Comparison of ENCODE assay signal across 9 cellular contexts in the genomic region with DNA sequence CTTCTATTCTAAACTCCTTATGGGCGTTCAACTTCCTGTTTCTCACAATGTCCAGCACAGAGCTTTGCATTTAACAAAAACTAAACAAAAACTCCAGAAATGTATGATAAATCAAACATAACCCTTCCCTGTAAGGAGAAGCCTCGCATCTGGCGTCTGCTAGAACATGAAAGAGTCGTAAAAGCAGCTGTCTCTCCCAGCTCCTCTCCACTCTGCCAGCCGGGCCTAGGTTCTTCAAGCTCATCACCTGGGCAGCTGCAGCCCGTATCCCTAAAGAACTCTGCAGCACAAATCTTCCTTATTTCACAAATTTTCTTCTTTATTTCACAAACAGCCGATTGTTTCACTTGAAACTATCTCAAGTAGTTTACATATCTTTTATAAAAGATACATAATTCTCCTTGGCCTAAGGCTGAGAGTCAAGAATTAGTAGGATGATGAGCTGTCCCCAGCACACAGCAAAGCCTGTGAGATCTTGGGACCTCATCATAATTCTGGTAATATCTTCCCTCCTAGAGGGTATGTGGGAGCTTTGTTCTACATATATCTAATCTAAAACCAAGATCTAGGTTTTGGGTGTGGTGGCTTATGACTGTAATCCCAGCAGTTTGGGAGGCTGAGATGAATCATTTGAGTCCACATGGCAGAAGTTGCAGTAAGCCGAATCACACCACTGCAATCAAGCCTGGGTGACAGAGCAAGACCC. TPM values are rescaled to one million over a fixed set of nuclear protein-coding genes. Genes with fewer than 3 reads are reported as not detected.
DNase-seq lines count a peak whose midpoint lies in the region; ATAC-seq and TF ChIP-seq lines count a peak whose summit lies in the region.
"Had no signal": no experiment of that assay in that cellular context is flagged by ENCODE, and none has a peak within 500 bp of the region (broad histone marks: within the 10 kb centered on the region; RNA-seq: fewer than 3 reads in every experiment).

No MANE protein-coding gene starts in this region.

- no peak overlapping the region for H3K23ac ChIP-seq in mesenchymal stem cell (ENCODE audit: low read length in 2 of 2)

- H3K27ac ChIP-seq in A673 (ENCODE audit: low read depth, low read length, poor library complexity, severe bottlenecking): peak overlapping the region; percentile 31
- peak overlapping the region; percentile 35 for H3K27ac ChIP-seq in mesenchymal stem cell (ENCODE audit: low read length, poor library complexity, severe bottlenecking)

- H3K14ac ChIP-seq in mesenchymal stem cell (ENCODE audit: low read length in 2 of 2): no peak overlapping the region

- CTCF ChIA-PET in A673 (lab: Charles Lee): interaction anchor here (0.5 kb wide), 1 partner anchor 158 kb away, joined by 6 read pairs; no protein-coding TSS in a partner anchor
- CTCF ChIA-PET in HEK293T (lab: Yijun Ruan, JAX): no interaction called here

- H2BK12ac ChIP-seq in mesenchymal stem cell (ENCODE audit: low read length in 2 of 2): no peak overlapping the region

- peak overlapping the region; percentile 77 for H3K9ac ChIP-seq in mesenchymal stem cell (ENCODE audit: low read length)

- TF ChIP-seq CTCF in A673 (conservative IDR thresholded peaks at IDR 0.05; ENCODE audit: low read depth, low read length): no peak
- no peak for TF ChIP-seq CTCF in progenitor cell of endocrine pancreas (IDR thresholded peaks at IDR 0.05; ENCODE audit: unreplicated experiment)

- no peak overlapping the region for H2AK5ac ChIP-seq in mesenchymal stem cell (ENCODE audit: low read length, severe bottlenecking)

- no peak overlapping the region for H2BK5ac ChIP-seq in mesenchymal stem cell (ENCODE audit: low read depth, low read length, poor library complexity, severe bottlenecking)

- no peak overlapping the region for H2BK15ac ChIP-seq in mesenchymal stem cell (ENCODE audit: low read depth, poor library complexity, severe bottlenecking)

- no peak for ATAC-seq in HG02884 (IDR thresholded peaks at IDR 0.05; ENCODE audit: unreplicated experiment)

- no peak overlapping the region for H3K4ac ChIP-seq in mesenchymal stem cell (ENCODE audit: low read depth in 1 of 2, low read length in 2 of 2)

- H4K8ac ChIP-seq in mesenchymal stem cell (ENCODE audit: low read length): no peak overlapping the region

- H3K79me1 ChIP-seq in mesenchymal stem cell (replicated peaks; ENCODE audit: low read length, poor library complexity, severe bottlenecking): no peaks in the 10 kb centered on the region

- POLR2A ChIA-PET in A673 (lab: Charles Lee; ENCODE audit: low non-redundant PET) (interaction anchor here (0.6 kb wide), 1 partner anchor 144 kb away, joined by 7 read pairs; no protein-coding TSS in a partner anchor), HEK293T (lab: Yijun Ruan, JAX) (interaction anchor here (0.9 kb wide), 1 partner anchor 35 kb away, joined by 7 read pairs; a partner anchor contains a TSS)

- peaks cover 3% of the 10 kb centered on the region for H3K9me3 Mint-ChIP-seq in progenitor cell of endocrine pancreas (ENCODE audit: low read depth)
- H3K9me3 Mint-ChIP-seq: activated B cell treated with CpG ODN at 0.5 μM for 24 hours had no signal

- DNase-seq in A673 (ENCODE audit: low spot score) (no peak), MG63 (peak; percentile 44), amniotic epithelial cell (ENCODE audit: low read depth) (peak; percentile 89), mesenchymal stem cell (peak; percentile 84), ecto neural progenitor cell (ENCODE audit: low spot score) (no peak), progenitor cell of endocrine pancreas (ENCODE audit: low spot score, unreplicated experiment) (no peak), HEK293T (ENCODE audit: extremely low spot score) (no peak)
- DNase-seq: activated B cell treated with CpG ODN at 0.5 μM for 24 hours had no signal

- H3K27me3 Mint-ChIP-seq in progenitor cell of endocrine pancreas: no peaks in the 10 kb centered on the region
- H3K27me3 Mint-ChIP-seq: activated B cell treated with CpG ODN at 0.5 μM for 24 hours had no signal

- no peak overlapping the region for H4K91ac ChIP-seq in mesenchymal stem cell (ENCODE audit: low read length)

- H3K27me3 ChIP-seq in A673 (replicated peaks; ENCODE audit: insufficient read depth, low read depth, low read length, poor library complexity) (no peaks in the 10 kb centered on the region), MG63 (no peaks in the 10 kb centered on the region), mesenchymal stem cell (ENCODE audit: control insufficient read depth in 1 of 2, insufficient read depth in 1 of 2, low read length in 2 of 2) (no peaks in the 10 kb centered on the region)

- H3K27ac Mint-ChIP-seq in progenitor cell of endocrine pancreas: no peak overlapping the region
- H3K27ac Mint-ChIP-seq: activated B cell treated with CpG ODN at 0.5 μM for 24 hours had no signal

- H3K9me3 ChIP-seq in A673 (ENCODE audit: low read depth, low read length, poor library complexity, severe bottlenecking) (no peaks in the 10 kb centered on the region), MG63 (no peaks in the 10 kb centered on the region), mesenchymal stem cell (ENCODE audit: control insufficient read depth, low read length) (no peaks in the 10 kb centered on the region)

- H3K18ac ChIP-seq in mesenchymal stem cell (ENCODE audit: low read depth in 1 of 2, low read length in 2 of 2): peak overlapping the region in 1 of 2 experiments; percentile 57

- H3K36me3 ChIP-seq in A673 (ENCODE audit: insufficient read depth, low read length, poor library complexity, severe bottlenecking): peaks cover 73% of the 10 kb centered on the region
- H3K36me3 ChIP-seq in MG63: peaks cover 81% of the 10 kb centered on the region
- H3K36me3 ChIP-seq in mesenchymal stem cell (ENCODE audit: control insufficient read depth in 1 of 2, insufficient read depth in 2 of 2, low read depth in 1 of 2, low read length in 2 of 2): peaks cover 24 to 77% of the 10 kb centered on the region in 2 experiments

- H3K36me3 Mint-ChIP-seq in progenitor cell of endocrine pancreas (ENCODE audit: insufficient read depth): peaks cover 25% of the 10 kb centered on the region

- no peak overlapping the region for H2AFZ ChIP-seq in mesenchymal stem cell (ENCODE audit: low read depth, low read length)

- H3K4me1 ChIP-seq in A673 (ENCODE audit: insufficient read depth, low read length, poor library complexity, severe bottlenecking): peaks cover 18% of the 10 kb centered on the region
- peaks cover 11% of the 10 kb centered on the region for H3K4me1 ChIP-seq in mesenchymal stem cell (ENCODE audit: control insufficient read depth, insufficient read depth, low read depth, low read length)

- H3K4me3 ChIP-seq in A673 (ENCODE audit: low read depth, low read length, poor library complexity, severe bottlenecking): no peak overlapping the region
- no peak overlapping the region for H3K4me3 ChIP-seq in MG63
- peak overlapping the region in 1 of 2 experiments; percentile 21 for H3K4me3 ChIP-seq in mesenchymal stem cell (ENCODE audit: insufficient read depth in 1 of 2, low read depth in 1 of 2, low read length in 2 of 2)

- H2BK120ac ChIP-seq in mesenchymal stem cell (ENCODE audit: low read depth, low read length): no peak overlapping the region

- BruUV-seq in A673 (replicated peaks; lab: Mats Ljungman, UMichigan): no TSS peak

- H3K4me2 ChIP-seq in mesenchymal stem cell (ENCODE audit: low read length, poor library complexity, severe bottlenecking): no peak overlapping the region

- intact Hi-C loops in A673 (cut with micrococcal nuclease; ENCODE audit: unreplicated experiment): no loop called here

- WGBS in mesenchymal stem cell: 40% methylated on average over 6 of the region's 8 CpGs

- H3K4me1 Mint-ChIP-seq in progenitor cell of endocrine pancreas (ENCODE audit: low read depth): peaks cover 11% of the 10 kb centered on the region

- no peak overlapping the region for H3K4me3 Mint-ChIP-seq in progenitor cell of endocrine pancreas (ENCODE audit: low read depth)
- H3K4me3 Mint-ChIP-seq: activated B cell treated with CpG ODN at 0.5 μM for 24 hours had no signal

TF ChIP-seq in HEK293T, 16 proteins besides CTCF, POLR2A, EP300 and RAD21:
- TF ChIP-seq CTBP1 (IDR thresholded peaks at IDR 0.05; ENCODE audit: borderline replicate concordance) (no peak), L3MBTL2 (conservative IDR thresholded peaks at IDR 0.05) (no peak), ELF4 (IDR thresholded peaks at IDR 0.05) (no peak), LEF1 (IDR thresholded peaks at IDR 0.05; ENCODE audit: borderline replicate concordance) (no peak), BHLHE40 (IDR thresholded peaks at IDR 0.05; ENCODE audit: borderline replicate concordance) (no peak), FOXM1 (IDR thresholded peaks at IDR 0.05; ENCODE audit: borderline replicate concordance) (no peak), HDGF (IDR thresholded peaks at IDR 0.05; ENCODE audit: borderline replicate concordance) (no peak), TARDBP (IDR thresholded peaks at IDR 0.05) (no peak), FOXK2 (IDR thresholded peaks at IDR 0.05) (no peak), FOXA1 (IDR thresholded peaks at IDR 0.05) (no peak), ARNT (IDR thresholded peaks at IDR 0.05) (no peak), SUZ12 (IDR thresholded peaks at IDR 0.05) (no peak), SP1 (IDR thresholded peaks at IDR 0.05) (no peak)
- TF ChIP-seq, protein P1, sequence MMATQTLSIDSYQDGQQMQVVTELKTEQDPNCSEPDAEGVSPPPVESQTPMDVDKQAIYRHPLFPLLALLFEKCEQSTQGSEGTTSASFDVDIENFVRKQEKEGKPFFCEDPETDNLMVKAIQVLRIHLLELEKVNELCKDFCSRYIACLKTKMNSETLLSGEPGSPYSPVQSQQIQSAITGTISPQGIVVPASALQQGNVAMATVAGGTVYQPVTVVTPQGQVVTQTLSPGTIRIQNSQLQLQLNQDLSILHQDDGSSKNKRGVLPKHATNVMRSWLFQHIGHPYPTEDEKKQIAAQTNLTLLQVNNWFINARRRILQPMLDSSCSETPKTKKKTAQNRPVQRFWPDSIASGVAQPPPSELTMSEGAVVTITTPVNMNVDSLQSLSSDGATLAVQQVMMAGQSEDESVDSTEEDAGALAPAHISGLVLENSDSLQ (IDR thresholded peaks at IDR 0.05): no peak
TF ChIP-seq in HEK293T: peak in this region for 0.

RNA-seq across cellular contexts. Expression of a gene that starts 35.3 kb away (rescaled TPM):
- 880 and 1,038 TPM in 2 replicates for total RNA-seq in A673 (2021)
- total RNA-seq in MG63 (2014; rRNA removed; shearing (Covaris generic); ENCODE audit: low replicate concordance): 5,310 and 5,617 TPM in 2 replicates
- 2,051 TPM for polyA plus RNA-seq in mesenchymal stem cell (2013, experiment 1 of 2)
- 2,053 TPM for polyA plus RNA-seq in mesenchymal stem cell (2013, experiment 2 of 2)
- total RNA-seq in progenitor cell of endocrine pancreas: 311 and 366 TPM in 2 replicates

Comparison
In these comparisons a context has a peak if more than half of its experiments do, and no peak if none do; other contexts are left out.
1. DNase-seq: peak in MG63 (single experiment), amniotic epithelial cell (single experiment) and mesenchymal stem cell (single experiment); none in A673 (single experiment), ecto neural progenitor cell (single experiment), progenitor cell of endocrine pancreas (single experiment) and HEK293T (single experiment).